13 cellular contexts compared by ENCODE assay signal in genomic region chr7:56104138-56104537, GRCh38. TPM values are rescaled to one million over a fixed set of nuclear protein-coding genes. Genes with fewer than 3 reads are reported as not detected.
DNase-seq lines count a peak whose midpoint lies in the region; ATAC-seq and TF ChIP-seq lines count a peak whose summit lies in the region.
"Not testable (repeated sequence)": the region's sequence is repeated elsewhere in the genome, so short reads cannot be mapped to it uniquely, and the experiment has no call there.
"Had no signal": no experiment of that assay in that cellular context is flagged by ENCODE, and none has a peak within 500 bp of the region (broad histone marks: within the 10 kb centered on the region; RNA-seq: fewer than 3 reads in every experiment).

No MANE protein-coding gene starts in this region.

- not testable (repeated sequence) for H3K27ac Mint-ChIP-seq in activated CD4-positive, alpha-beta T cell treated with anti-CD3 and anti-CD28 coated beads for 36 hours; chondrocyte (ENCODE audit: unreplicated experiment); stimulated activated naive CD8-positive, alpha-beta T cell treated with anti-CD3 and anti-CD28 coated beads, Interleukin-15, Interleukin-2, amounts not matched to agents 100 ng/mL and 50 ng/mL, for 24 hours
- peak overlapping the region; percentile 58 for H3K27ac Mint-ChIP-seq in activated T-helper 17 cell treated with anti-CD3 and anti-CD28 coated beads, Interleukin-2, amount 50 U/mL, for 72 hours

- H3K4me3 ChIP-seq in BLaER1 treated with 17β-estradiol and CSF1 and Interleukin-3, amounts not matched to agents 10 nM and 100 nM: 0 out of 20 replicates have a peak overlapping the region, but pooled peaks of 1 of the 10 experiments have one; percentile 98
- H3K4me3 ChIP-seq in NB4 (ENCODE audit: low read depth, low read length): peak overlapping the region; percentile 35

- not testable (repeated sequence) for DNase-seq in NB4 (ENCODE audit: low read depth); activated CD4-positive, alpha-beta T cell treated with anti-CD3 and anti-CD28 coated beads for 36 hours
- peak; percentile 17 for DNase-seq in chondrocyte (ENCODE audit: low spot score)

- not testable (repeated sequence) for ATAC-seq in activated CD4-positive, alpha-beta T cell treated with anti-CD3 and anti-CD28 coated beads for 36 hours; activated T-helper 17 cell treated with anti-CD3 and anti-CD28 coated beads, Interleukin-2, amount 50 U/mL, for 72 hours (replicated peaks)

- CTCF ChIA-PET in activated CD4-positive, alpha-beta T cell treated with anti-CD3 and anti-CD28 coated beads for 36 hours (lab: Charles Lee): interaction anchor here (0.6 kb wide), 1 partner anchor 20 kb away, joined by 3 read pairs; no protein-coding TSS in a partner anchor

- H3K9ac ChIP-seq in BLaER1 treated with 17β-estradiol and CSF1 and Interleukin-3, amounts not matched to agents 10 nM and 100 nM: not testable (repeated sequence)

- H3K4me2 ChIP-seq in BLaER1 treated with 17β-estradiol and CSF1 and Interleukin-3, amounts not matched to agents 10 nM and 100 nM: peak overlapping the region; percentile 23 to 95 (median 83); a peak in 18 of 22 replicates

- not testable (repeated sequence) for H3K27me3 Mint-ChIP-seq in activated CD4-positive, alpha-beta T cell treated with anti-CD3 and anti-CD28 coated beads for 36 hours; activated T-helper 17 cell treated with anti-CD3 and anti-CD28 coated beads, Interleukin-2, amount 50 U/mL, for 72 hours; chondrocyte (ENCODE audit: low read depth); stimulated activated naive CD8-positive, alpha-beta T cell treated with anti-CD3 and anti-CD28 coated beads, Interleukin-15, Interleukin-2, amounts not matched to agents 100 ng/mL and 50 ng/mL, for 24 hours

- POLR2A ChIA-PET in activated CD4-positive, alpha-beta T cell treated with anti-CD3 and anti-CD28 coated beads for 36 hours (lab: Charles Lee): interaction anchor here (1.1 kb wide), 1 partner anchor 25 kb away, joined by 3 read pairs; no protein-coding TSS in a partner anchor

- H3K36me3 ChIP-seq in BLaER1 treated with 17β-estradiol and CSF1 and Interleukin-3, amounts not matched to agents 10 nM and 100 nM: peaks cover 56 to 63% (median 59%) of the 10 kb centered on the region in 11 experiments

- not testable (repeated sequence) for H3K27me3 ChIP-seq in BLaER1 treated with 17β-estradiol and CSF1 and Interleukin-3, amounts not matched to agents 10 nM and 100 nM

- intact Hi-C loops in activated CD4-positive, alpha-beta T cell treated with anti-CD3 and anti-CD28 coated beads for 36 hours (cut with DNase I, micrococcal nuclease): not testable (repeated sequence)

- not testable (repeated sequence) for H3K27ac ChIP-seq in BLaER1 treated with 17β-estradiol and CSF1 and Interleukin-3, amounts not matched to agents 10 nM and 100 nM

- H3K4me3 Mint-ChIP-seq in activated CD4-positive, alpha-beta T cell treated with anti-CD3 and anti-CD28 coated beads for 36 hours: peak overlapping the region; percentile 90
- H3K4me3 Mint-ChIP-seq in activated T-helper 17 cell treated with anti-CD3 and anti-CD28 coated beads, Interleukin-2, amount 50 U/mL, for 72 hours: peak overlapping the region; percentile 92
- H3K4me3 Mint-ChIP-seq in chondrocyte (ENCODE audit: unreplicated experiment): not testable (repeated sequence)
- H3K4me3 Mint-ChIP-seq in stimulated activated naive CD8-positive, alpha-beta T cell treated with anti-CD3 and anti-CD28 coated beads, Interleukin-15, Interleukin-2, amounts not matched to agents 100 ng/mL and 50 ng/mL, for 24 hours: peak overlapping the region; percentile 98

- peaks cover 16 to 40% (median 25%) of the 10 kb centered on the region in 10 experiments for H3K4me1 ChIP-seq in BLaER1 treated with 17β-estradiol and CSF1 and Interleukin-3, amounts not matched to agents 10 nM and 100 nM

- not testable (repeated sequence) for TF ChIP-seq CTCF in NB4 (IDR thresholded peaks at IDR 0.05; ENCODE audit: low read depth, low read length); chondrocyte (IDR thresholded peaks at IDR 0.05)

- peaks cover 32% of the 10 kb centered on the region for H3K4me1 Mint-ChIP-seq in activated CD4-positive, alpha-beta T cell treated with anti-CD3 and anti-CD28 coated beads for 36 hours
- peaks cover 19% of the 10 kb centered on the region for H3K4me1 Mint-ChIP-seq in activated T-helper 17 cell treated with anti-CD3 and anti-CD28 coated beads, Interleukin-2, amount 50 U/mL, for 72 hours
- peaks cover 13% of the 10 kb centered on the region for H3K4me1 Mint-ChIP-seq in chondrocyte (ENCODE audit: low read depth)
- H3K4me1 Mint-ChIP-seq in stimulated activated naive CD8-positive, alpha-beta T cell treated with anti-CD3 and anti-CD28 coated beads, Interleukin-15, Interleukin-2, amounts not matched to agents 100 ng/mL and 50 ng/mL, for 24 hours (ENCODE audit: low read depth): peaks cover 38% of the 10 kb centered on the region

- not testable (repeated sequence) for TF ChIP-seq POLR2A in NB4 (IDR thresholded peaks at IDR 0.05; ENCODE audit: extremely low read depth, insufficient read length)

- not testable (repeated sequence) for H3K9me3 Mint-ChIP-seq in activated CD4-positive, alpha-beta T cell treated with anti-CD3 and anti-CD28 coated beads for 36 hours (ENCODE audit: low read depth); activated T-helper 17 cell treated with anti-CD3 and anti-CD28 coated beads, Interleukin-2, amount 50 U/mL, for 72 hours; chondrocyte (ENCODE audit: low read depth); stimulated activated naive CD8-positive, alpha-beta T cell treated with anti-CD3 and anti-CD28 coated beads, Interleukin-15, Interleukin-2, amounts not matched to agents 100 ng/mL and 50 ng/mL, for 24 hours

- peaks cover 50 to 67% (median 64%) of the 10 kb centered on the region in 11 experiments; a peak in 21 of 22 replicates for H4K20me1 ChIP-seq in BLaER1 treated with 17β-estradiol and CSF1 and Interleukin-3, amounts not matched to agents 10 nM and 100 nM

- H3K36me3 Mint-ChIP-seq in activated CD4-positive, alpha-beta T cell treated with anti-CD3 and anti-CD28 coated beads for 36 hours (ENCODE audit: low read depth): peaks cover 55% of the 10 kb centered on the region
- peaks cover 76% of the 10 kb centered on the region for H3K36me3 Mint-ChIP-seq in activated T-helper 17 cell treated with anti-CD3 and anti-CD28 coated beads, Interleukin-2, amount 50 U/mL, for 72 hours (ENCODE audit: low read depth)
- not testable (repeated sequence) for H3K36me3 Mint-ChIP-seq in chondrocyte (ENCODE audit: low read depth)
- peaks cover 59% of the 10 kb centered on the region for H3K36me3 Mint-ChIP-seq in stimulated activated naive CD8-positive, alpha-beta T cell treated with anti-CD3 and anti-CD28 coated beads, Interleukin-15, Interleukin-2, amounts not matched to agents 100 ng/mL and 50 ng/mL, for 24 hours (ENCODE audit: low read depth)

- H3K9me3 ChIP-seq in BLaER1 treated with 17β-estradiol and CSF1 and Interleukin-3, amounts not matched to agents 10 nM and 100 nM (replicated peaks in 1 of 11): peaks cover 11 to 24% (median 20%) of the 10 kb centered on the region in 11 experiments

RNA-seq across cellular contexts. Expression of gene CHCHD2, which starts 2.1 kb away (rescaled TPM):
- 100 to 1,000 TPM; 537 to 693 TPM for total RNA-seq in activated CD4-positive, alpha-beta T cell treated with anti-CD3 and anti-CD28 coated beads for 36 hours
- total RNA-seq in activated T-helper 17 cell treated with anti-CD3 and anti-CD28 coated beads, Interleukin-2, amount 50 U/mL, for 72 hours: 100 to 1,000 TPM; 498 to 792 TPM
- total RNA-seq in chondrocyte: 119 to 232 TPM (median 120 TPM) in 3 replicates
- total RNA-seq: GM23338 had no signal

RNA-seq across cellular contexts. Expression of gene PHKG1, which starts 11.4 kb away (rescaled TPM):
- total RNA-seq in activated CD4-positive, alpha-beta T cell treated with anti-CD3 and anti-CD28 coated beads for 36 hours: 1 to 10 TPM; 1.2 to 1.6 TPM
- total RNA-seq in activated T-helper 17 cell treated with anti-CD3 and anti-CD28 coated beads, Interleukin-2, amount 50 U/mL, for 72 hours: 1 to 10 TPM; 3.0 to 6.0 TPM
- total RNA-seq in chondrocyte: 0.15 to 0.62 TPM (median 0.24 TPM) in 3 replicates
- total RNA-seq: GM23338 had no signal

RNA-seq across cellular contexts. Expression of gene NUPR2, which starts 12.1 kb away (rescaled TPM):
- total RNA-seq in activated CD4-positive, alpha-beta T cell treated with anti-CD3 and anti-CD28 coated beads for 36 hours: not detected
- not detected for total RNA-seq in activated T-helper 17 cell treated with anti-CD3 and anti-CD28 coated beads, Interleukin-2, amount 50 U/mL, for 72 hours
- total RNA-seq in chondrocyte: not detected in 3 replicates
- total RNA-seq: CD4-positive, CD25-positive, alpha-beta regulatory T cell; GM23338; H9; HT-29; MCF 10A; Right ventricle myocardium inferior; SJCRH30 had no signal

RNA-seq across cellular contexts. Expression of gene SUMF2, which starts 40.1 kb away (rescaled TPM):
- 100 to 1,000 TPM; 117 to 128 TPM for total RNA-seq in activated CD4-positive, alpha-beta T cell treated with anti-CD3 and anti-CD28 coated beads for 36 hours
- 10 to 100 TPM; 88.2 to 89.6 TPM for total RNA-seq in activated T-helper 17 cell treated with anti-CD3 and anti-CD28 coated beads, Interleukin-2, amount 50 U/mL, for 72 hours
- 158 to 182 TPM (median 160 TPM) in 3 replicates for total RNA-seq in chondrocyte

RNA-seq across cellular contexts. Expression of gene CCT6A, which starts 52.6 kb away (rescaled TPM):
- 100 to 1,000 TPM; 182 to 237 TPM for total RNA-seq in activated CD4-positive, alpha-beta T cell treated with anti-CD3 and anti-CD28 coated beads for 36 hours
- 100 to 1,000 TPM; 108 to 232 TPM for total RNA-seq in activated T-helper 17 cell treated with anti-CD3 and anti-CD28 coated beads, Interleukin-2, amount 50 U/mL, for 72 hours
- total RNA-seq in chondrocyte: 97.2 to 123 TPM (median 101 TPM) in 3 replicates
